Comparison of ENCODE assay signal across 8 cellular contexts in the genomic region with DNA sequence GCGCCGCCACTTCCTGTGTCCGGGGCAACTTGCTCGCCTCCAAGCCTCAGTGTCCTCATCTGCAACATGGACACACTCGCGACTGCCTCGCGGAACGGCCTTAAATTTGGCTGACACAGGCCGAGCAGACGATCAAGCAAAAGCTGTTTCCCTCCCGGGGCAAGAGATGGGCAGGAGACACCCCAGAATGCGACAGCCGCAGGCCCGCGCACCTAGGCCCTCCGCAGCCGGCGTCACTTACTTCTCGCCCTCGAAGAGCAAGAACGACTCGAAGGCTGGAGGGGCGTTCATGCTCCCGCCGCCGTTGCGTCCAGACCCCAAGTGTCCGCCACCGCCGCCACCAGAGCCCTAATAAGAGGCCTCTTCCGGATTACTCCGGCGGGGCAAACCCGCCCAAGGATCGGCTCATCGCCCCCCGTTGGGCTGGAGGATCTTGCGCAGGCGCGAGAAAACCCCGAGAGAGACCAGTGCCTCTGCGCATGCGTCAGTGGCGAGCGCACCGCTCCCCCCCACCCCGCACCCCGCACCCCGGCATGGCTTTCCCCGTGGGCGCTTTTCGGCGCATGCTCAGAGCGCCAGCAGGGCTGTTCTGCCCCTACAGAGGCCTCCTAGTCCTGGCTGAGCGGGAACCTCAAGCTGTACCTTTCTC. TPM values are rescaled to one million over a fixed set of nuclear protein-coding genes. Genes with fewer than 3 reads are reported as not detected.
A peak's percentile ranks its signal among the peaks of the same experiment; 100 is the strongest.
DNase-seq lines count a peak whose midpoint lies in the region; ATAC-seq, FAIRE-seq and TF ChIP-seq lines count a peak whose summit lies in the region.
"Not testable (repeated sequence)": the region's sequence is repeated elsewhere in the genome, so short reads cannot be mapped to it uniquely, and the experiment has no call there.

A gene (minus strand): TSS at position 353 of the 649 bp plus-strand sequence. CDS start 62 bp downstream, at position 291.

- peak; percentile 22 for DNase-seq in T-helper 2 cell treated with Interferon-gamma antibody and Interleukin-4, amounts not matched to agents 5 μg/mL and 100 μg/mL, for 36 hours (ENCODE audit: low spot score)
- DNase-seq in coronary artery (ENCODE audit: low spot score) (peak; percentile 76), kidney (peak; percentile 92)

- H3K36me3 ChIP-seq in kidney (ENCODE audit: control insufficient read depth in 1 of 2, insufficient read depth in 2 of 2, low read length in 2 of 2); skeletal muscle satellite cell (ENCODE audit: insufficient read depth, low read length): not testable (repeated sequence)

- not testable (repeated sequence) for H3K27ac Mint-ChIP-seq in T-helper 2 cell treated with Interferon-gamma antibody and Interleukin-4, amounts not matched to agents 5 μg/mL and 100 μg/mL, for 36 hours

- not testable (repeated sequence) for H3K27me3 ChIP-seq in skeletal muscle satellite cell (ENCODE audit: control insufficient read depth, insufficient read depth, low read length)

- H3K27me3 Mint-ChIP-seq in T-helper 2 cell treated with Interferon-gamma antibody and Interleukin-4, amounts not matched to agents 5 μg/mL and 100 μg/mL, for 36 hours (ENCODE audit: low read depth) = not testable (repeated sequence)

- TF ChIP-seq CTCF in C4-2B (conservative IDR thresholded peaks at IDR 0.05); coronary artery (IDR thresholded peaks at IDR 0.05); kidney (IDR thresholded peaks at IDR 0.05; ENCODE audit: borderline replicate concordance, extremely low read depth, insufficient read depth): not testable (repeated sequence)

- peak; percentile 64 for ATAC-seq in HG02588 (IDR thresholded peaks at IDR 0.05; ENCODE audit: unreplicated experiment)
- peak; percentile 65 for ATAC-seq in HG03558 (IDR thresholded peaks at IDR 0.05; ENCODE audit: extremely low read depth, unreplicated experiment)

- TF ChIP-seq POLR2A in GM18951 (IDR thresholded peaks at IDR 0.05; ENCODE audit: extremely low read depth, insufficient read depth, insufficient read length) = peak; percentile 43

- not testable (repeated sequence) for H3K9me3 ChIP-seq in kidney (ENCODE audit: control insufficient read depth in 1 of 2, low read length in 2 of 2); skeletal muscle satellite cell (replicated peaks; ENCODE audit: low read length)

- not testable (repeated sequence) for H3K9ac ChIP-seq in kidney (ENCODE audit: low read length in 2 of 2)
- peak within 1 kb of the TSS; percentile 58 for H3K9ac ChIP-seq in skeletal muscle satellite cell (ENCODE audit: low read depth, low read length)

- intact Hi-C loops in kidney (cut with DNase I) = not testable (repeated sequence)

- H3K4me3 Mint-ChIP-seq in T-helper 2 cell treated with Interferon-gamma antibody and Interleukin-4, amounts not matched to agents 5 μg/mL and 100 μg/mL, for 36 hours = peak within 1 kb of the TSS; percentile 26

- H3K4me1 ChIP-seq in kidney (ENCODE audit: control insufficient read depth in 1 of 2, insufficient read depth in 1 of 2, low read depth in 1 of 2, low read length in 2 of 2); skeletal muscle satellite cell (ENCODE audit: control insufficient read depth, insufficient read depth, low read length): not testable (repeated sequence)

- peak within 1 kb of the TSS; percentile 65 for H3K4me3 ChIP-seq in coronary artery
- not testable (repeated sequence) for H3K4me3 ChIP-seq in kidney (ENCODE audit: low read length in 2 of 2)
- peak within 1 kb of the TSS; percentile 63 for H3K4me3 ChIP-seq in skeletal muscle satellite cell (ENCODE audit: low read length)

- H3K4me1 Mint-ChIP-seq in T-helper 2 cell treated with Interferon-gamma antibody and Interleukin-4, amounts not matched to agents 5 μg/mL and 100 μg/mL, for 36 hours (ENCODE audit: low read depth) = not testable (repeated sequence)

- FAIRE-seq in kidney (lab: Jason Lieb, UNC) = not testable (repeated sequence)

- not testable (repeated sequence) for H3K36me3 Mint-ChIP-seq in T-helper 2 cell treated with Interferon-gamma antibody and Interleukin-4, amounts not matched to agents 5 μg/mL and 100 μg/mL, for 36 hours (ENCODE audit: low read depth)

- not testable (repeated sequence) for H3K4me2 ChIP-seq in skeletal muscle satellite cell (ENCODE audit: low read length)

- not testable (repeated sequence) for H3K9me3 Mint-ChIP-seq in T-helper 2 cell treated with Interferon-gamma antibody and Interleukin-4, amounts not matched to agents 5 μg/mL and 100 μg/mL, for 36 hours

- H3K27ac ChIP-seq in C4-2B = peak within 1 kb of the TSS; percentile 51; the same call in 1 of the 2 replicates
- H3K27ac ChIP-seq in coronary artery = peak within 1 kb of the TSS in 1 of 2 donors; percentile 54
- not testable (repeated sequence) for H3K27ac ChIP-seq in kidney (ENCODE audit: low read depth in 2 of 2, low read length in 2 of 2)

- in situ Hi-C loops in GM18951 (cut with MboI; ENCODE audit: low sequenced_read_pairs, unreplicated experiment) = not testable (repeated sequence)

RNA-seq across cellular contexts. Expression of the gene that starts here (rescaled TPM):
- total RNA-seq in kidney = 10.5 TPM
- 0.62 TPM for polyA plus RNA-seq in kidney (ENCODE audit: insufficient read depth, low read depth, low replicate concordance)
- total RNA-seq in skeletal muscle satellite cell (2012; rRNA removed) = 2.6 and 5.1 TPM in 2 replicates

Comparison
In these comparisons a context has a peak if more than half of its experiments do, and no peak if none do; other contexts are left out.
1. DNase-seq: peak in every context shown above with its lines; median percentile 92 in kidney; 76 in coronary artery; 22 in T-helper 2 cell treated with Interferon-gamma antibody and Interleukin-4, amounts not matched to agents 5 μg/mL and 100 μg/mL, for 36 hours.